Comparison of ENCODE assay signal across 8 cellular contexts in the genomic region with DNA sequence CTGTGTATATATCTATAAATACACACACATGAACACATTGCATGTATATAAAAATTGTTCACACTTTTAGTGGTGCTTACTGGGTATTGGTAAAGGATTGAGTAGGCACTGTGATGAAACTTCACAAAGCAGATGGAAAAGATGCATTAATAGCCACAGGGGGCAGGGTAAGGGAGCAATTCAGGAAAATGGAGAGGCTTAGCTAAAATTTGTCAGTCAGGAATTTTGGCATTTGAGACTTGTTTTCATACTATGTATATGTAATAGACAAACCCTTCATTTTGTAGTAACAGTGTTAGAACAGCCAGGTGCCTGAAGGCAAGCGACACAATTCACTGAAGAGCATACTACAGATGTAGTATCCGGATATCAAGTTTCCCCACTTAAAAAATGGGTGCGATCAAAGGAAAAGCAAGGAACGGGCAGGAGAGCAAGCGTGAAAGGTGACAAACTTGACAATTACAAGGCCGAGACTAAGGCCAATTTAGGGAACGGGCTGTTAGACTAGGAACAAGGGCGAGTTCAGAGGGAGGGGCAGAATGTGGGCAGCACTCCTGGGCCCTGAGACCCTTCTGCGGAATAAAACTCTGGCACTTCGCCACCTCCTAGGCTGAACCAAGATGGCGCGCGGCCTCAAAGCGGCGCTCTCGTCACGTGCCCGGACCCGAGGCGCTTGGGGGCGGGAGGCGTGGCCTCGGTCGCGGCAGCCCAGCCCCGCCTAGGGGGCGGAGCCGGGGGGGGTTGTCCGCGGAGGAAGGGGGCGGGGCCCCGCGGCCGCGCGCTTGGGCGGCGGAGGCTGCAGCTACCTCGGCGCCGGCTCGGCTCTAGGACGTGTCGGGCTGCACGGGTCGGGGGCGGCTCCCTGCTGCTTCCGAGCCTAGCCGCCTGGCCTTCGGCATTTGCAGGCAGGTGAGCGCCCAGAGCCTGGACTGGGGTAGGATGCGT. TPM values are rescaled to one million over a fixed set of nuclear protein-coding genes. Genes with fewer than 3 reads are reported as not detected.
DNase-seq lines count a peak whose midpoint lies in the region; ATAC-seq and TF ChIP-seq lines count a peak whose summit lies in the region.

A gene (plus strand): TSS at position 771 of the 945 bp plus-strand sequence. CDS start 12,518 bp downstream, outside the sequence.

- H3K9ac ChIP-seq in NT2/D1 (ENCODE audit: insufficient read length, low read depth), result peak within 1 kb of the TSS; percentile 83

- peak within 1 kb of the TSS; percentile 71 to 79 for H3K4me3 Mint-ChIP-seq in CD14-positive monocyte

- peaks cover 12% of the 10 kb centered on the region for H3K4me1 Mint-ChIP-seq in CD14-positive monocyte

- H3K36me3 ChIP-seq in NT2/D1 (ENCODE audit: insufficient read depth, insufficient read length, low read length), result peaks cover 35% of the 10 kb centered on the region

- peaks cover 0 to 6% (median 3%) of the 10 kb centered on the region in 7 donors for H3K9me3 Mint-ChIP-seq in CD14-positive monocyte

- H3K27ac Mint-ChIP-seq in CD14-positive monocyte, result peak within 1 kb of the TSS in 4 of 7 donors; percentile 38 to 74 (median 43)

- H3K9me3 ChIP-seq in NT2/D1 (ENCODE audit: insufficient read depth, low read length), result no peaks in the 10 kb centered on the region
- H3K9me3 ChIP-seq in mononuclear cell (ENCODE audit: low read depth, low read length), result no peaks in the 10 kb centered on the region

- H3K4me1 ChIP-seq in NT2/D1 (ENCODE audit: insufficient read depth, insufficient read length) (peaks cover 10% of the 10 kb centered on the region), mononuclear cell (ENCODE audit: insufficient read depth, low read length) (peaks cover 12% of the 10 kb centered on the region)

- peaks cover 36 to 39% of the 10 kb centered on the region in 2 donors for H3K36me3 Mint-ChIP-seq in CD14-positive monocyte

- peak; percentile 69 for DNase-seq in CD14-positive monocyte (ENCODE audit: low spot score)
- DNase-seq in HUDEP-2 (lab: John Stamatoyannopoulos, UW; ENCODE audit: unreplicated experiment in 76 of 76), result peak in 73 of 76 experiments; percentile 22 to 92 (median 79)
- DNase-seq in NT2/D1 (ENCODE audit: low read depth, low spot score), result peak; percentile 89
- DNase-seq in activated T-cell treated with anti-CD3 and anti-CD28 coated beads for 1 hour (ENCODE audit: low read depth), result peak; percentile 76
- DNase-seq in epithelial cell of esophagus (ENCODE audit: low read depth), result peak; percentile 86
- DNase-seq in stimulated activated CD8-positive, alpha-beta memory T cell treated with anti-CD3 and anti-CD28 coated beads, Interleukin-15, amount 100 ng/mL, for 48 hours (ENCODE audit: low read depth in 2 of 2), result peak; percentile 79 to 85

- H3K27me3 Mint-ChIP-seq in CD14-positive monocyte (ENCODE audit: low read depth in 3 of 3), result peaks cover 21 to 28% (median 25%) of the 10 kb centered on the region in 3 donors

- H3K27me3 ChIP-seq in NT2/D1 (ENCODE audit: insufficient read depth, insufficient read length), result peaks cover 28% of the 10 kb centered on the region
- peaks cover 6% of the 10 kb centered on the region for H3K27me3 ChIP-seq in mononuclear cell (ENCODE audit: insufficient read depth, low read length)

- intact Hi-C loops in CD14-positive monocyte (cut with micrococcal nuclease), result no loop called here

- TF ChIP-seq CTCF in CD14-positive monocyte (IDR thresholded peaks at IDR 0.05), result no peak
- TF ChIP-seq CTCF in epithelial cell of esophagus (IDR thresholded peaks at IDR 0.05; ENCODE audit: insufficient read depth, low read depth, low read length, missing control alignments), result no peak

- H3K4me3 ChIP-seq in NT2/D1 (ENCODE audit: insufficient read length, low read depth) (peak within 1 kb of the TSS; percentile 73), epithelial cell of esophagus (ENCODE audit: low read length) (peak within 1 kb of the TSS; percentile 78), mononuclear cell (ENCODE audit: low read length) (peak within 1 kb of the TSS; percentile 41)

- ATAC-seq in GM19467 (IDR thresholded peaks at IDR 0.05; ENCODE audit: unreplicated experiment), result peak; percentile 68

RNA-seq across cellular contexts. Expression of the gene that starts here (rescaled TPM):
- 1 to 10 TPM in 1 of 2 donors, under 1 TPM in 1; 0.52 to 1.0 TPM for polyA plus RNA-seq in CD14-positive monocyte
- total RNA-seq in mononuclear cell, result 0.73 TPM

Comparison
In these comparisons a context has a peak if more than half of its experiments do, and no peak if none do; other contexts are left out.
1. Peak in every context shown above with its lines: DNase-seq, ATAC-seq and H3K4me3 ChIP-seq.